In the genomic region with DNA sequence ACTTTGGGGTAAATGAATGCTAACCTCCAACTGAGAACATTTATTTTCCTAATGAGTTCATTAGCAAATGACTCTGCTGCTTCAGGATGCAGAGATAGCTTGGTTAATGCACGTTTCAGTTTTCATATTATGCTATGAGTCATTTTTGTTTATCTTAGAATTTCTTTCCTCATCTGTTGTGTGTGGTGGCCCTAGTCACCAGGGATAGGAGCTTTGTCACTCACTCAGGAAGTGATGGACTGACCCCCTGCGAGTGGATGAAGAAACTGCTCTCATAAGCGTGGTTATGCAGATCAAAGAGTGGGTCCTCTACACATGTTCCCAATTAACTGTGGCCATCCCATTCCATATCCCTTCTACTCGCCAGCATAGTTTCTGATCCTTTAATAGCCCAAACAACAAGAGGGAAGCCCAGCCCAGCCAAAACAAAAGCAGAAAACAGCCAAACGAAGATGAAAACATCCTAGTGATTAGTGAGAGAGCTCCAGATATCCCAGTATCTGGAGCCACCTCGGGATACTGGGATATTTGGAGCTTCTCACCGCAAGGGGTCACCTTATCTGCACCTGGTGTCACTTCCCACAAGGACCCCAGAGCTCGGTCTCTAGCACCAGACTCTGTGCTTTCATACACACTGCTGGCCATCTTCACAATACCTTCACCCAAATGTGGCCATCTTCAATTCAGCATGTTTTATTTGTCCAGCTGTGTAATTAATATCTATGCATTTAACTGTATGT, we compare ENCODE assay signal across 8 cellular contexts. TPM values are rescaled to one million over a fixed set of nuclear protein-coding genes. Genes with fewer than 3 reads are reported as not detected.
DNase-seq lines count a peak whose midpoint lies in the region; ATAC-seq and TF ChIP-seq lines count a peak whose summit lies in the region.

No MANE protein-coding gene starts in this region.

- no peak overlapping the region for H3K9ac ChIP-seq in skeletal muscle satellite cell (ENCODE audit: low read depth, low read length)

- no peaks in the 10 kb centered on the region for H3K27me3 ChIP-seq in breast epithelium
- H3K27me3 ChIP-seq in skeletal muscle satellite cell (ENCODE audit: control insufficient read depth, insufficient read depth, low read length): peaks cover 3% of the 10 kb centered on the region

- H3K9me3 ChIP-seq in breast epithelium (no peaks in the 10 kb centered on the region), skeletal muscle satellite cell (replicated peaks; ENCODE audit: low read length) (no peaks in the 10 kb centered on the region)

- TF ChIP-seq CTCF in LNCaP clone FGC (IDR thresholded peaks at IDR 0.05; ENCODE audit: control insufficient read depth, extremely low read depth, insufficient read depth) (peak; percentile 7; the same call in 1 of the 2 replicates), breast epithelium (IDR thresholded peaks at IDR 0.05) (no peak)

- intact Hi-C loops in breast epithelium (cut with DNase I; ENCODE audit: low total_unique reads): no loop called here

- H3K4me1 ChIP-seq in breast epithelium (no peaks in the 10 kb centered on the region), skeletal muscle satellite cell (ENCODE audit: control insufficient read depth, insufficient read depth, low read length) (peaks cover 10% of the 10 kb centered on the region)

- H3K36me3 ChIP-seq in breast epithelium (no peaks in the 10 kb centered on the region), skeletal muscle satellite cell (ENCODE audit: insufficient read depth, low read length) (no peaks in the 10 kb centered on the region)

- H3K4me3 ChIP-seq in LNCaP clone FGC (ENCODE audit: low read depth, low read length) (no peak overlapping the region), breast epithelium (no peak overlapping the region), skeletal muscle satellite cell (ENCODE audit: low read length) (no peak overlapping the region)

- peak; percentile 77 for ATAC-seq in GM21360 (IDR thresholded peaks at IDR 0.05; ENCODE audit: unreplicated experiment)

- peak overlapping the region; percentile 61 to 77 for H3K27ac ChIP-seq in breast epithelium

- no peak for TF ChIP-seq POLR2A in breast epithelium (IDR thresholded peaks at IDR 0.05)

- H3K4me2 ChIP-seq in skeletal muscle satellite cell (ENCODE audit: low read length): peak overlapping the region; percentile 6

- DNase-seq in EL (peak; percentile 54), LNCaP clone FGC (ENCODE audit: low read depth) (no peak), breast epithelium (ENCODE audit: low spot score in 2 of 2) (peak in 1 of 2 donors; percentile 31), NCI-H187 treated with DMSO at 0.1 percent for 48 hours (lab: John Stamatoyannopoulos, UW) (no peak), GF-D8 (lab: John Stamatoyannopoulos, UW) (no peak), inferior parietal cortex (ENCODE audit: extremely low spot score) (no peak)

RNA-seq across cellular contexts. Expression of gene TC2N, which starts 8.6 kb away (rescaled TPM):
- 100 to 1,000 TPM in 2 of 3 donors, 10 to 100 TPM in 1; 36.6 to 169 (median 166) TPM for total RNA-seq in breast epithelium
- 0.22 and 0.25 TPM in 2 replicates for total RNA-seq in skeletal muscle satellite cell (2012; rRNA removed)
